8 cellular contexts compared by ENCODE assay signal in the genomic region with DNA sequence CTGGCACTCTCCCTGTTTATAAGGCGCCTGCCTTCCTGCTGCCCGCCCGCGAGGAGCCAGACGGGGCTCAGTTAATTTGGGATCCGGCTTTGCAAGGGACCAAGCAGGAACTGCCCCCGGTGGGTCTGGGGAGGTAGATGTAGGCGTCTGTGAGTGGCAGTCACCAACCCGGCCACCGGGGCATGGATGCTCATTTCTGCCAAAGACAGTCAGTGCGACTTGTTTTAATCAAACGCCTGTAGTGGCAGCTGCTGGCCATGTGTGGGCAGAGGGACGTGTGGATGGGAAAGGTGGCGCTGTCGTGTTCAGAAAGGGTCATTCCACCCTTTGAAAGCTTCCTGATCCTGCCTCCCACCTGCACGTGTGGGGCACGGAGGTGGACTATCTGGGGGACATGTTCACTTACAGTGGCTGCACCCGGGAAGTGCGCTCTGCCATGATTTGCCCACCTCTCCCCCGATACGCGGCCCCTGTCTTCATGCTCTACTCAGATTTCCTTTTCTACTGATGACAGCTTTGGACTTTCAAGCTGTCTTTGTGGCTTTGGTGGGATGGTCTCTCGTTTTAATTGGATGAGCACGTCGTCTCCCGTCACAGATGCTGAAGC.
DNase-seq lines count a peak whose midpoint lies in the region; ATAC-seq and TF ChIP-seq lines count a peak whose summit lies in the region.

No MANE protein-coding gene starts in this region.

- H3K9me3 ChIP-seq in fibroblast of lung (ENCODE audit: control insufficient read depth, insufficient read depth, low read depth, low read length) = no peaks in the 10 kb centered on the region

- peak; percentile 13 for DNase-seq in activated CD4-positive, alpha-beta T cell treated with anti-CD3 and anti-CD28 coated beads for 48 hours
- no peak for DNase-seq in activated CD4-positive, alpha-beta T cell treated with anti-CD3 and anti-CD28 coated beads, Interleukin-2, amount 50 U/mL, for 48 hours
- DNase-seq in RPMI7951 (ENCODE audit: low read depth) (peak; percentile 26), fibroblast of lung (ENCODE audit: low read depth in 2 of 2) (peak; percentile 41 to 49), HPDE6-E6E7 (ENCODE audit: extremely low spot score) (no peak)
- no peak for DNase-seq in effector CD8-positive, alpha-beta T cell (lab: John Stamatoyannopoulos, UW)

- no peaks in the 10 kb centered on the region for H4K20me1 ChIP-seq in fibroblast of lung (ENCODE audit: control insufficient read depth, extremely low read depth, insufficient read depth, low read length)

- H3K27me3 ChIP-seq in fibroblast of lung (ENCODE audit: control insufficient read depth, insufficient read depth, low read length) (no peaks in the 10 kb centered on the region), rectal smooth muscle tissue (ENCODE audit: control insufficient read depth, insufficient read depth, low read length) (no peaks in the 10 kb centered on the region)

- no peak for TF ChIP-seq POLR2A in GM18505 (IDR thresholded peaks at IDR 0.05; ENCODE audit: borderline replicate concordance, extremely low read depth, insufficient read depth, insufficient read length)

- peak overlapping the region; percentile 59 to 88 (median 74) for H3K4me3 ChIP-seq in fibroblast of lung (replicated peaks in 1 of 4; ENCODE audit: control extremely low read depth in 1 of 4, insufficient read depth in 1 of 4, low read depth in 3 of 4, low read length in 4 of 4)
- peak overlapping the region; percentile 64 for H3K4me3 ChIP-seq in rectal smooth muscle tissue (ENCODE audit: low read length)

- H2AFZ ChIP-seq in fibroblast of lung (ENCODE audit: low read length) = no peak overlapping the region

- no peak for ATAC-seq in GM18505 (IDR thresholded peaks at IDR 0.05; ENCODE audit: unreplicated experiment)

- peak; percentile 15 to 38 for TF ChIP-seq CTCF in fibroblast of lung (conservative IDR thresholded peaks at IDR 0.05 in 1 of 2, IDR thresholded peaks at IDR 0.05 in 1 of 2; ENCODE audit: low read depth in 1 of 2, low read length in 2 of 2)

- peak overlapping the region; percentile 92 for H3K4me2 ChIP-seq in fibroblast of lung (ENCODE audit: extremely low read depth, insufficient read depth, low read length)

- H3K27ac ChIP-seq in fibroblast of lung (ENCODE audit: insufficient read depth, low read length) (peak overlapping the region; percentile 91), rectal smooth muscle tissue (ENCODE audit: low read depth, low read length) (no peak overlapping the region)

- H3K36me3 ChIP-seq in fibroblast of lung (ENCODE audit: control insufficient read depth, insufficient read depth, low read length) (peaks cover 7% of the 10 kb centered on the region), rectal smooth muscle tissue (ENCODE audit: control insufficient read depth, insufficient read depth, low read length) (no peaks in the 10 kb centered on the region)

- H3K4me1 ChIP-seq in fibroblast of lung (ENCODE audit: control insufficient read depth, extremely low read depth, insufficient read depth, low read length) (peaks cover 25% of the 10 kb centered on the region), rectal smooth muscle tissue (ENCODE audit: control insufficient read depth, insufficient read depth, low read length) (peaks cover 19% of the 10 kb centered on the region)

- peaks cover 65% of the 10 kb centered on the region for H3K79me2 ChIP-seq in fibroblast of lung (ENCODE audit: control insufficient read depth, insufficient read depth, low read length)

- H3K9ac ChIP-seq in fibroblast of lung (ENCODE audit: insufficient read depth, low read length) (no peak overlapping the region), rectal smooth muscle tissue (ENCODE audit: low read length) (no peak overlapping the region)

Comparison
In these comparisons a context has a peak if more than half of its experiments do, and no peak if none do; other contexts are left out.
1. DNase-seq: peak in activated CD4-positive, alpha-beta T cell treated with anti-CD3 and anti-CD28 coated beads for 48 hours (single experiment), RPMI7951 (single experiment) and fibroblast of lung (2 of 2); none in activated CD4-positive, alpha-beta T cell treated with anti-CD3 and anti-CD28 coated beads, Interleukin-2, amount 50 U/mL, for 48 hours (0 of 2), effector CD8-positive, alpha-beta T cell (single experiment) and HPDE6-E6E7 (single experiment).